Comparison of ENCODE assay signal across 1 cellular context in genomic region chr12:54418441-54419087, GRCh38.
TF ChIP-seq lines count a peak whose summit lies in the region.

No MANE protein-coding gene starts in this region.

TF ChIP-seq in GM23338, 12 proteins besides CTCF, POLR2A, EP300 and RAD21:
- TF ChIP-seq, protein P1, sequence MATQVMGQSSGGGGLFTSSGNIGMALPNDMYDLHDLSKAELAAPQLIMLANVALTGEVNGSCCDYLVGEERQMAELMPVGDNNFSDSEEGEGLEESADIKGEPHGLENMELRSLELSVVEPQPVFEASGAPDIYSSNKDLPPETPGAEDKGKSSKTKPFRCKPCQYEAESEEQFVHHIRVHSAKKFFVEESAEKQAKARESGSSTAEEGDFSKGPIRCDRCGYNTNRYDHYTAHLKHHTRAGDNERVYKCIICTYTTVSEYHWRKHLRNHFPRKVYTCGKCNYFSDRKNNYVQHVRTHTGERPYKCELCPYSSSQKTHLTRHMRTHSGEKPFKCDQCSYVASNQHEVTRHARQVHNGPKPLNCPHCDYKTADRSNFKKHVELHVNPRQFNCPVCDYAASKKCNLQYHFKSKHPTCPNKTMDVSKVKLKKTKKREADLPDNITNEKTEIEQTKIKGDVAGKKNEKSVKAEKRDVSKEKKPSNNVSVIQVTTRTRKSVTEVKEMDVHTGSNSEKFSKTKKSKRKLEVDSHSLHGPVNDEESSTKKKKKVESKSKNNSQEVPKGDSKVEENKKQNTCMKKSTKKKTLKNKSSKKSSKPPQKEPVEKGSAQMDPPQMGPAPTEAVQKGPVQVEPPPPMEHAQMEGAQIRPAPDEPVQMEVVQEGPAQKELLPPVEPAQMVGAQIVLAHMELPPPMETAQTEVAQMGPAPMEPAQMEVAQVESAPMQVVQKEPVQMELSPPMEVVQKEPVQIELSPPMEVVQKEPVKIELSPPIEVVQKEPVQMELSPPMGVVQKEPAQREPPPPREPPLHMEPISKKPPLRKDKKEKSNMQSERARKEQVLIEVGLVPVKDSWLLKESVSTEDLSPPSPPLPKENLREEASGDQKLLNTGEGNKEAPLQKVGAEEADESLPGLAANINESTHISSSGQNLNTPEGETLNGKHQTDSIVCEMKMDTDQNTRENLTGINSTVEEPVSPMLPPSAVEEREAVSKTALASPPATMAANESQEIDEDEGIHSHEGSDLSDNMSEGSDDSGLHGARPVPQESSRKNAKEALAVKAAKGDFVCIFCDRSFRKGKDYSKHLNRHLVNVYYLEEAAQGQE (IDR thresholded peaks at IDR 0.05; ENCODE audit: unreplicated experiment) = no peak
TF ChIP-seq in GM23338: peak in this region for 0.
